In the genomic region with DNA sequence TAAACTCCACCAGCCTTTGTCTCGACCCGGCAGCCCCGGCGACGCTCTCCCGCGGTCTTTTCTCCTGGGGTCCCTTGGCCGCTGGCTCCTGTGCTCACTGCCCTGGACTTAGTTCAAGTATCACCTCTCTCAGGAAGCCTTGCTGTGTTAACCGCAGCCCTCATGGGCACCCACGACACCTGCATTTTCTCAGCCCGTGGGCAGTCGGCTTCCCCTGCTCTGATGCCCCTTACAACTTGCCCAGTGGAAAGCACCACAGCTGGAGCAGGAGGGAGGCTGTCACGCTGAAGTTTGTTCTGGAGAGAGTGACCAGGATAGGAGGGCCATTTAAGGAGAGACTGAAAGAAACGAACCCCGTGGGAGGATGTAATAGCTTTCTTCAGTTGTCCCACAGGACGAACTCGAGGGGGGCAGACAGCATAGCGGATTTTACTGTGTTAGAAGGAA, we compare ENCODE assay signal across 8 cellular contexts. TPM values are rescaled to one million over a fixed set of nuclear protein-coding genes. Genes with fewer than 3 reads are reported as not detected.
DNase-seq lines count a peak whose midpoint lies in the region; ATAC-seq and TF ChIP-seq lines count a peak whose summit lies in the region.

No MANE protein-coding gene starts in this region.

- peaks cover 24% of the 10 kb centered on the region for H3K4me1 ChIP-seq in PC-3 (ENCODE audit: insufficient read depth, low read length)

- ATAC-seq in HG02798 (IDR thresholded peaks at IDR 0.05; ENCODE audit: poor library complexity, unreplicated experiment), result peak; percentile 31
- ATAC-seq in PC-3, result peak; percentile 47
- ATAC-seq in natural killer cell treated with Interleukin-12 subunit alpha and Interleukin-12 subunit beta and Interleukin-15 and Interleukin-18, amount 100 ng/mL, for 72 hours, result peak; percentile 51 to 59

- peak overlapping the region; percentile 96 for H2AFZ ChIP-seq in PC-3 (ENCODE audit: low read length)

- H3K9me3 Mint-ChIP-seq in natural killer cell treated with Interleukin-12 subunit alpha and Interleukin-12 subunit beta and Interleukin-15 and Interleukin-18, amount 100 ng/mL, for 72 hours, result no peaks in the 10 kb centered on the region

- peaks cover 83% of the 10 kb centered on the region for H3K79me2 ChIP-seq in PC-3 (ENCODE audit: low read length)

- H3K27me3 ChIP-seq in PC-3 (ENCODE audit: low read length), result no peaks in the 10 kb centered on the region

- H3K9ac ChIP-seq in PC-3 (ENCODE audit: low read length), result peak overlapping the region; percentile 91

- H3K27me3 Mint-ChIP-seq in natural killer cell treated with Interleukin-12 subunit alpha and Interleukin-12 subunit beta and Interleukin-15 and Interleukin-18, amount 100 ng/mL, for 72 hours, result no peaks in the 10 kb centered on the region

- TF ChIP-seq CTCF in 22Rv1 (IDR thresholded peaks at IDR 0.05), result no peak
- no peak for TF ChIP-seq CTCF in GM13977 (IDR thresholded peaks at IDR 0.05; ENCODE audit: extremely low read depth, insufficient read depth, missing control alignments)
- no peak for TF ChIP-seq CTCF in PC-3 (conservative IDR thresholded peaks at IDR 0.05; ENCODE audit: low read depth, low read length)
- TF ChIP-seq CTCF in epithelial cell of proximal tubule (conservative IDR thresholded peaks at IDR 0.05; ENCODE audit: low read depth, low read length), result no peak

- no peaks in the 10 kb centered on the region for H3K36me3 Mint-ChIP-seq in natural killer cell treated with Interleukin-12 subunit alpha and Interleukin-12 subunit beta and Interleukin-15 and Interleukin-18, amount 100 ng/mL, for 72 hours

- in situ Hi-C loops in GM13977 (cut with MboI; ENCODE audit: low pct_unique_long_range_greater_than_20kb, low sequenced_read_pairs, unreplicated experiment), result no loop called here

- POLR2A ChIA-PET in PC-3 (lab: Charles Lee; ENCODE audit: unreplicated experiment), result interaction anchor here (0.5 kb wide), 1 partner anchor 399 kb away, joined by 3 read pairs; no protein-coding TSS in a partner anchor

- no peaks in the 10 kb centered on the region for H3K9me2 ChIP-seq in PC-3 (replicated peaks; ENCODE audit: low read length)

- H3K27ac ChIP-seq in 22Rv1, result peak overlapping the region; percentile 75
- peak overlapping the region; percentile 12; the same call in 1 of the 2 replicates for H3K27ac ChIP-seq in PC-3 (ENCODE audit: low read length)

- H3K36me3 ChIP-seq in PC-3 (ENCODE audit: low read depth, low read length), result peaks cover 13% of the 10 kb centered on the region

- peak overlapping the region; percentile 86 for H3K4me2 ChIP-seq in PC-3 (ENCODE audit: low read length)

- H3K27ac Mint-ChIP-seq in natural killer cell treated with Interleukin-12 subunit alpha and Interleukin-12 subunit beta and Interleukin-15 and Interleukin-18, amount 100 ng/mL, for 72 hours, result no peak overlapping the region

- peaks cover 9 to 19% of the 10 kb centered on the region in 2 donors for H3K4me1 Mint-ChIP-seq in natural killer cell treated with Interleukin-12 subunit alpha and Interleukin-12 subunit beta and Interleukin-15 and Interleukin-18, amount 100 ng/mL, for 72 hours (ENCODE audit: low read depth in 2 of 2)

- DNase-seq in GM13977 (ENCODE audit: low spot score) (peak; percentile 22), PC-3 (peak; percentile 23), epithelial cell of proximal tubule (ENCODE audit: low read depth) (no peak), glomerular visceral epithelial cell (ENCODE audit: extremely low spot score) (no peak), SK-N-DZ (ENCODE audit: low spot score) (no peak)
- peak; percentile 63 for DNase-seq in natural killer cell treated with Interleukin-12 subunit alpha and Interleukin-12 subunit beta and Interleukin-15 and Interleukin-18, amount 100 ng/mL, for 72 hours (ENCODE audit: low spot score)

- CTCF ChIA-PET in PC-3 (lab: Charles Lee), result no interaction called here

- H3K4me3 Mint-ChIP-seq in natural killer cell treated with Interleukin-12 subunit alpha and Interleukin-12 subunit beta and Interleukin-15 and Interleukin-18, amount 100 ng/mL, for 72 hours, result no peak overlapping the region

- H3F3A ChIP-seq in PC-3 (ENCODE audit: low read length, unreplicated experiment), result no peaks in the 10 kb centered on the region

- TSS peak; percentile 72 for BruUV-seq in PC-3 (replicated peaks; lab: Mats Ljungman, UMichigan)

- peak overlapping the region; percentile 92 for H3K4me3 ChIP-seq in PC-3 (ENCODE audit: low read length)
- H3K4me3 ChIP-seq in epithelial cell of proximal tubule (ENCODE audit: low read depth, low read length), result peak overlapping the region; percentile 71

- intact Hi-C loops in PC-3 (cut with micrococcal nuclease), result loop anchor here (1.0 to 2.0 kb wide), 2 partner anchors 34 to 68 kb away; no protein-coding TSS in a partner anchor

- no peaks in the 10 kb centered on the region for H3K9me3 ChIP-seq in PC-3 (ENCODE audit: low read length)

- H4K20me1 ChIP-seq in PC-3 (ENCODE audit: low read length), result no peaks in the 10 kb centered on the region

RNA-seq across cellular contexts. Expression of a gene that starts 0.4 kb away (rescaled TPM):
- total RNA-seq in PC-3 (2014; rRNA removed), result 6.2 and 10.3 TPM in 2 replicates
- total RNA-seq in epithelial cell of proximal tubule, result 5.1 and 11.6 TPM in 2 replicates
- 10 to 100 TPM in 1 of 2 donors, 1 to 10 TPM in 1; 8.5 to 12.6 TPM for total RNA-seq in natural killer cell treated with Interleukin-12 subunit alpha and Interleukin-12 subunit beta and Interleukin-15 and Interleukin-18, amount 100 ng/mL, for 72 hours
- polyA plus RNA-seq in SK-N-DZ (2014; cell fraction: cytosol; rRNA removed), result 40.3 and 47.1 TPM in 2 replicates
- polyA plus RNA-seq in SK-N-DZ (2014; cell fraction: nucleus; rRNA removed), result 36.8 and 43.5 TPM in 2 replicates

RNA-seq across cellular contexts. Expression of a gene that starts 0.5 kb away (rescaled TPM):
- total RNA-seq in PC-3 (2014; rRNA removed), result 246 and 270 TPM in 2 replicates
- 39.3 and 100 TPM in 2 replicates for total RNA-seq in epithelial cell of proximal tubule
- total RNA-seq in natural killer cell treated with Interleukin-12 subunit alpha and Interleukin-12 subunit beta and Interleukin-15 and Interleukin-18, amount 100 ng/mL, for 72 hours, result 10 to 100 TPM; 29.1 to 31.8 TPM
- 113 and 129 TPM in 2 replicates for polyA plus RNA-seq in SK-N-DZ (2014; cell fraction: cytosol; rRNA removed)
- 118 and 132 TPM in 2 replicates for polyA plus RNA-seq in SK-N-DZ (2014; cell fraction: nucleus; rRNA removed)

Comparison
In these comparisons a context has a peak if more than half of its experiments do, and no peak if none do; other contexts are left out.
1. DNase-seq: peak in GM13977 (single experiment), PC-3 (single experiment) and natural killer cell treated with Interleukin-12 subunit alpha and Interleukin-12 subunit beta and Interleukin-15 and Interleukin-18, amount 100 ng/mL, for 72 hours (single experiment); none in epithelial cell of proximal tubule (single experiment), glomerular visceral epithelial cell (single experiment) and SK-N-DZ (single experiment).
2. Peak in every context shown above with its lines, with median percentiles within 50 percentile points of each other: ATAC-seq.